1 cellular context compared by ENCODE assay signal in genomic region chr12:57548488-57548887, GRCh38.
TF ChIP-seq lines count a peak whose summit lies in the region.

No MANE protein-coding gene starts in this region.

TF ChIP-seq in K562, 482 proteins besides CTCF, POLR2A, EP300 and RAD21 (continued from another document):
- TF ChIP-seq NCOA2 (IDR thresholded peaks at IDR 0.05; ENCODE audit: partially characterized antibody in 2 of 2) (no peak), ZNF407 (IDR thresholded peaks at IDR 0.05; ENCODE audit: low read depth) (no peak), PRDM10 (IDR thresholded peaks at IDR 0.05; ENCODE audit: partially characterized antibody) (peak; percentile 94), MAFG (tag; conservative IDR thresholded peaks at IDR 0.05) (0 out of 2 replicates have a peak, but pooled peaks have one; percentile 14), TEAD1 (CRISPR knock-in tag; IDR thresholded peaks at IDR 0.05) (no peak), KHSRP (IDR thresholded peaks at IDR 0.05) (no peak), ARID1B (IDR thresholded peaks at IDR 0.05) (peak; percentile 17; the same call in 1 of the 2 replicates)
